Comparison of ENCODE assay signal across 1 cellular context in the genomic region with DNA sequence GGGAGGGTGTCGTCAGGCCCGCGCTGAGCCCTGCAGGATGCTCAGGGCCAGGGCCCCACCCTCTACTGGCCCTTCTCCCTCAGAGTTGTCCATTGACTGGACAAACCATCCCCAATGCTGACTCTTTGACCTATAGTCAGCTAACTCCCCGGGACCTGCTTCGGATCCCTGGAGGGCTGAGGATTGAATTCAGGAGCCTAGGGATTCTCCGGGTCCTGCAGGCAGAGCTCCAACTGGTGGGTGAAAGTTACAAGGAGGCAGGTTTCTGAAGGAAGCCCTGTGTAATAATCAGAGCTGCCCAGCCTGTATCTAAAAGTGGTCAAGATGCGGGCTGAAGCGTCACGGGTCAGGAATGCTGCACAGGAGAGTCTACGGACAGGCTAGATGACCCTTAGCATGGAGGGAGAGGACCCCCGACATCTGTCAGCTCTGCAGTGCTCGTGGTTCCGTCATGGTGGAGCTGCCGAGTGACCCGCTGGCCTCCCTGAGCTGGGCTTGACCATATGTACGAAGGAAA.
TF ChIP-seq lines count a peak whose summit lies in the region.

No MANE protein-coding gene starts in this region.

TF ChIP-seq in SK-N-SH, 30 proteins besides CTCF, POLR2A, EP300 and RAD21:
- no peak for TF ChIP-seq FOSL2 (IDR thresholded peaks at IDR 0.05; ENCODE audit: borderline replicate concordance, low read depth)
- no peak for TF ChIP-seq ZBTB33 (IDR thresholded peaks at IDR 0.05; ENCODE audit: borderline replicate concordance, low read depth)
- no peak for TF ChIP-seq MEF2A (IDR thresholded peaks at IDR 0.05; ENCODE audit: borderline replicate concordance, low read depth)
- TF ChIP-seq GATA2 (CRISPR knock-in tag; IDR thresholded peaks at IDR 0.05) = no peak
- no peak for TF ChIP-seq TAF1 (IDR thresholded peaks at IDR 0.05; ENCODE audit: borderline replicate concordance, low read depth, low read length)
- no peak for TF ChIP-seq NRF1 (IDR thresholded peaks at IDR 0.05; ENCODE audit: low read depth, low read length)
- TF ChIP-seq, protein P1, sequence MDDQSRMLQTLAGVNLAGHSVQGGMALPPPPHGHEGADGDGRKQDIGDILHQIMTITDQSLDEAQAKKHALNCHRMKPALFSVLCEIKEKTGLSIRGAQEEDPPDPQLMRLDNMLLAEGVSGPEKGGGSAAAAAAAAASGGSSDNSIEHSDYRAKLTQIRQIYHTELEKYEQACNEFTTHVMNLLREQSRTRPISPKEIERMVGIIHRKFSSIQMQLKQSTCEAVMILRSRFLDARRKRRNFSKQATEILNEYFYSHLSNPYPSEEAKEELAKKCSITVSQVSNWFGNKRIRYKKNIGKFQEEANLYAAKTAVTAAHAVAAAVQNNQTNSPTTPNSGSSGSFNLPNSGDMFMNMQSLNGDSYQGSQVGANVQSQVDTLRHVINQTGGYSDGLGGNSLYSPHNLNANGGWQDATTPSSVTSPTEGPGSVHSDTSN (IDR thresholded peaks at IDR 0.05) = no peak
- no peak for TF ChIP-seq POLR2AphosphoS5 (IDR thresholded peaks at IDR 0.05; ENCODE audit: low read depth, low read length)
- TF ChIP-seq RCOR1 (IDR thresholded peaks at IDR 0.05; ENCODE audit: low read length) = no peak
- no peak for TF ChIP-seq TEAD4 (IDR thresholded peaks at IDR 0.05; ENCODE audit: borderline replicate concordance, insufficient read depth)
- TF ChIP-seq, protein P2, sequence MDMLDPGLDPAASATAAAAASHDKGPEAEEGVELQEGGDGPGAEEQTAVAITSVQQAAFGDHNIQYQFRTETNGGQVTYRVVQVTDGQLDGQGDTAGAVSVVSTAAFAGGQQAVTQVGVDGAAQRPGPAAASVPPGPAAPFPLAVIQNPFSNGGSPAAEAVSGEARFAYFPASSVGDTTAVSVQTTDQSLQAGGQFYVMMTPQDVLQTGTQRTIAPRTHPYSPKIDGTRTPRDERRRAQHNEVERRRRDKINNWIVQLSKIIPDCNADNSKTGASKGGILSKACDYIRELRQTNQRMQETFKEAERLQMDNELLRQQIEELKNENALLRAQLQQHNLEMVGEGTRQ (IDR thresholded peaks at IDR 0.05; ENCODE audit: borderline replicate concordance, low read depth, low read length) = no peak
- no peak for TF ChIP-seq CHD2 (IDR thresholded peaks at IDR 0.05; ENCODE audit: low read length, partially characterized antibody)
- no peak for TF ChIP-seq FOXJ3 (CRISPR knock-in tag; IDR thresholded peaks at IDR 0.05)
- no peak for TF ChIP-seq TCF12 (IDR thresholded peaks at IDR 0.05)
- no peak for TF ChIP-seq RXRA (IDR thresholded peaks at IDR 0.05; ENCODE audit: borderline replicate concordance, low read depth)
- TF ChIP-seq MXI1 (IDR thresholded peaks at IDR 0.05; ENCODE audit: low read depth, low read length) = no peak
- no peak for TF ChIP-seq EZH2phosphoT487 (IDR thresholded peaks at IDR 0.05; ENCODE audit: borderline replicate concordance, low read depth)
- no peak for TF ChIP-seq NFIC (IDR thresholded peaks at IDR 0.05; ENCODE audit: borderline replicate concordance)
- no peak for TF ChIP-seq RFX5 (IDR thresholded peaks at IDR 0.05; ENCODE audit: low read length)
- TF ChIP-seq JUND (IDR thresholded peaks at IDR 0.05) = no peak
